In the genomic region with DNA sequence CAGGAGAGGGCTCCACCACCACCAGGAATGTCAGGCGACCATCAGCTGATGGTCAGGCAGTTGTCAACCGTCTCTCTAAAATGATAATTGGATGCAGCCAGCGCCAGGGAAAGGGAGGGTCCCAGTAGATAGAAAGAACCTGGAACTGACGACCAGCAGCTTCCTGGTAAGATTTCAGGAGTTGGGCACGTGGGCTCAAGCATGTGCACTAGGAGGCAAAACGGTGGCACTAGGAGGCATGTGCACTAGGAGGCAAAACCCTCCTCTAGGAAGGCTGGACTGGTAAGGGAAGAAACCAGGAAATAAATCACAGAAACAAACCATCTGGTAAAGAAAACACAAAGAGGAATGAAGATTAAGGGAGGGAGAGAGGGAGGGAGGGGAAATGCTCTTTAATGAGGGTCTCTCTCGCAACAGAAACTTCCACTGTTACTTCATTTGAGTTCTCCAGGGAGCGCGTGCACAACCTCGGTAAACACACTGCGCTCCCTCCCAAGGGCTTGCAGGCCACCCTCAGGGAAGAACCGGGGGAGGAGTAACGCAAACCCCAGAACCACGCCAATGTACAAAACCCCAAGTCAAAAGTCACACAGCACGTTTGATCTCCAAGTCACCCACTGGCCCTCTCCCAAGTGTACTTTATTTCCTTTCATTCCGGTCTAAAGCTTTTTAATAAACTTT, we compare ENCODE assay signal across 8 cellular contexts.
DNase-seq lines count a peak whose midpoint lies in the region; ATAC-seq and TF ChIP-seq lines count a peak whose summit lies in the region.
"Had no signal": no experiment of that assay in that cellular context is flagged by ENCODE, and none has a peak within 500 bp of the region (broad histone marks: within the 10 kb centered on the region; RNA-seq: fewer than 3 reads in every experiment).

No MANE protein-coding gene starts in this region.

- H3K27ac ChIP-seq in brain microvascular endothelial cell (peak overlapping the region; percentile 82), lung (ENCODE audit: low read depth in 1 of 2, low read length in 1 of 2) (peak overlapping the region; percentile 47 to 88), temporal lobe (ENCODE audit: low read depth, low read length) (peak overlapping the region; percentile 57)
- H3K27ac ChIP-seq: HL-60 had no signal

- H3K4me3 ChIP-seq in brain microvascular endothelial cell (ENCODE audit: low read depth, low read length) (no peak overlapping the region), lung (no peak overlapping the region)

- 26 to 32% methylated on average over 16 of the region's 16 CpGs for WGBS in lung, 2 donors

- DNase-seq in KG1 (lab: John Stamatoyannopoulos, UW) (peak; percentile 74), brain microvascular endothelial cell (peak; percentile 57), lung (ENCODE audit: low spot score) (no peak), OCI-M1 (lab: John Stamatoyannopoulos, UW) (no peak)
- no peak for DNase-seq in activated effector memory CD4-positive, alpha-beta T cell treated with Interleukin-2 at 50 U/mL for 16 hours
- no peak for DNase-seq in stimulated activated CD4-positive, alpha-beta T cell treated with anti-CD3 and anti-CD28 coated beads, Interleukin-12 subunit alpha, Interleukin-12 subunit beta, amount 100 ng/mL, for 4 hours

- no peaks in the 10 kb centered on the region for H3K36me3 ChIP-seq in brain microvascular endothelial cell (replicated peaks)
- H3K36me3 ChIP-seq in lung (ENCODE audit: control insufficient read depth in 2 of 2, insufficient read depth in 2 of 2, low read length in 2 of 2), result no peaks in the 10 kb centered on the region

- in situ Hi-C loops in brain microvascular endothelial cell (cut with HindIII; ENCODE audit: low pct_ligation_motif_present, low sequenced_read_pairs), result no loop called here

- no peak for ATAC-seq in lung (ENCODE audit: insufficient read depth, low FRiP score)

- H3K27me3 ChIP-seq in brain microvascular endothelial cell (replicated peaks) (no peaks in the 10 kb centered on the region), lung (ENCODE audit: control insufficient read depth, insufficient read depth) (no peaks in the 10 kb centered on the region)

- no peaks in the 10 kb centered on the region for H3K9me3 ChIP-seq in lung (ENCODE audit: control insufficient read depth in 2 of 2, insufficient read depth in 1 of 2, low read length in 1 of 2)

- TF ChIP-seq CTCF in brain microvascular endothelial cell (IDR thresholded peaks at IDR 0.05; ENCODE audit: low read depth, low read length, missing control alignments) (peak; percentile 6), lung (IDR thresholded peaks at IDR 0.05; ENCODE audit: control extremely low read depth, extremely low read depth) (no peak)

- H3K4me1 ChIP-seq in lung (ENCODE audit: control insufficient read depth in 2 of 2, insufficient read depth in 2 of 2, low read length in 2 of 2), result peaks cover 12 to 32% of the 10 kb centered on the region in 2 donors

Comparison
In these comparisons a context has a peak if more than half of its experiments do, and no peak if none do; other contexts are left out.
1. DNase-seq: peak in KG1 (single experiment) and brain microvascular endothelial cell (single experiment); none in lung (single experiment), activated effector memory CD4-positive, alpha-beta T cell treated with Interleukin-2 at 50 U/mL for 16 hours (single experiment), OCI-M1 (single experiment) and stimulated activated CD4-positive, alpha-beta T cell treated with anti-CD3 and anti-CD28 coated beads, Interleukin-12 subunit alpha, Interleukin-12 subunit beta, amount 100 ng/mL, for 4 hours (single experiment).
2. Peak in every context shown above with its lines, with median percentiles within 50 percentile points of each other: H3K27ac ChIP-seq.